In the genomic region with DNA sequence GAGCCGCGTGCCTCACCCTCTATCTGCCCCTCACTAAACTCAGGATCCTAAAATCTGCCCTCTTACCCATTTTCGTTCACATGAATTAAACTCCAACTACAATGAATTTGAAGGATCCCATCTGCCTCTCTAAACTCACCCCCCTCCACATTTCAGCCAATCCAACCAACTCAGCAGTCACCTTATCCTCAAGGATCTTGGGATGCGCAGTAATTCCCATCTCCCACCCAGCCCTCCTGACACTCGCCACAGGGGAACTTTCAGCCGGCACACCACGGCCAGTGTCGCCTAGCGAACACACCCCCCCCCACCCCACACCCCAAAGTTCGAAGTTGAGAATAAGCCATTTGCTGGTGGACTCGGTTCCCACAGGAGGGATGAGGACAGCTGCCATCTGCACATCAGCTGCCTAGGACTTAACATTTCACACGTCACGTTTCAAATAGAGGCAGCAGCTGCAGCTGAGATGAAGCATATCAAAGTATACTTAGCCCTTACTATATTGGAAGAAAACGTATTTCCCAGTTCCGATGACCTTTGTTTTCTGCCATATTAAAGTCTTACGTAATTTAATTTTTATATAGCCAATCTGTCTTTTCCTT, we compare ENCODE assay signal across 15 cellular contexts. TPM values are rescaled to one million over a fixed set of nuclear protein-coding genes. Genes with fewer than 3 reads are reported as not detected.
DNase-seq lines count a peak whose midpoint lies in the region; ATAC-seq and TF ChIP-seq lines count a peak whose summit lies in the region.
"Had no signal": no experiment of that assay in that cellular context is flagged by ENCODE, and none has a peak within 500 bp of the region (broad histone marks: within the 10 kb centered on the region; RNA-seq: fewer than 3 reads in every experiment).

No MANE protein-coding gene starts in this region.

- H3K36me3 ChIP-seq in left ventricle myocardium inferior (peaks cover 31% of the 10 kb centered on the region), lower lobe of right lung (peaks cover 17% of the 10 kb centered on the region), upper lobe of left lung (peaks cover 0 to 15% (median 0%) of the 10 kb centered on the region in 4 donors)

- 86% methylated on average over 14 to 16 of the region's 16 CpGs for WGBS in upper lobe of left lung, 2 donors

- ATAC-seq in left cardiac atrium (no peak), lower lobe of right lung (no peak), upper lobe of left lung (ENCODE audit: low FRiP score in 2 of 2) (no peak), GM18861 (IDR thresholded peaks at IDR 0.05; ENCODE audit: unreplicated experiment) (no peak), GM21360 (IDR thresholded peaks at IDR 0.05; ENCODE audit: unreplicated experiment) (no peak)

- peak overlapping the region; percentile 42 for H3K27ac ChIP-seq in left ventricle myocardium inferior (replicated peaks)
- peak overlapping the region; percentile 38 for H3K27ac ChIP-seq in RWPE1
- peak overlapping the region; percentile 18 for H3K27ac ChIP-seq in lower lobe of right lung
- H3K27ac ChIP-seq in upper lobe of left lung, result peak overlapping the region; percentile 37 to 87 (median 54)

- no peak for DNase-seq in left ventricle myocardium inferior
- DNase-seq in left cardiac atrium, result no peak
- no peak for DNase-seq in RWPE1 (ENCODE audit: low spot score)
- DNase-seq in lower lobe of right lung, result no peak
- DNase-seq in upper lobe of left lung, result no peak
- DNase-seq in stimulated activated CD4-positive, alpha-beta T cell treated with anti-CD3 and anti-CD28 coated beads, Interleukin-4, amount 100 ng/mL, for 1 hour, result no peak
- DNase-seq: activated CD4-positive, CD25-positive, alpha-beta regulatory T cell; cerebellar nuclear complex; foreskin fibroblast; NCI-H1105 treated with DMSO at 0.1 percent for 48 hours had no signal

- TF ChIP-seq POLR2A in upper lobe of left lung (IDR thresholded peaks at IDR 0.05), result no peak

- POLR2A ChIA-PET in RWPE1 (lab: Yijun Ruan, JAX; ENCODE audit: low non-redundant PET), result no interaction called here

- TF ChIP-seq EP300 in upper lobe of left lung (IDR thresholded peaks at IDR 0.05), result no peak

- H3K27me3 ChIP-seq in left ventricle myocardium inferior (ENCODE audit: low read depth) (no peaks in the 10 kb centered on the region), lower lobe of right lung (ENCODE audit: low read depth) (no peaks in the 10 kb centered on the region), upper lobe of left lung (no peaks in the 10 kb centered on the region)

- H3K4me3 ChIP-seq in left ventricle myocardium inferior (no peak overlapping the region), lower lobe of right lung (no peak overlapping the region), upper lobe of left lung (no peak overlapping the region)

- intact Hi-C loops in left ventricle myocardium inferior (cut with micrococcal nuclease), result no loop called here
- intact Hi-C loops in left cardiac atrium (cut with DNase I), result no loop called here
- intact Hi-C loops in lower lobe of right lung (cut with DNase I), result no loop called here

- H3K4me1 ChIP-seq in left ventricle myocardium inferior (peaks cover 77% of the 10 kb centered on the region), lower lobe of right lung (peaks cover 74% of the 10 kb centered on the region), upper lobe of left lung (peaks cover 65 to 81% (median 69%) of the 10 kb centered on the region in 4 donors)

- CTCF ChIA-PET in RWPE1 (lab: Yijun Ruan, JAX), result interaction anchor here (0.7 to 1.2 kb wide), 2 partner anchors 25 to 77 kb away, joined by 3 read pairs; no protein-coding TSS in a partner anchor

- H3K9me3 ChIP-seq in left ventricle myocardium inferior (replicated peaks) (no peaks in the 10 kb centered on the region), lower lobe of right lung (no peaks in the 10 kb centered on the region), upper lobe of left lung (no peaks in the 10 kb centered on the region)

- TF ChIP-seq CTCF in left ventricle myocardium inferior (IDR thresholded peaks at IDR 0.05; ENCODE audit: borderline replicate concordance), result no peak
- no peak for TF ChIP-seq CTCF in RWPE1 (conservative IDR thresholded peaks at IDR 0.05; ENCODE audit: low read depth)
- no peak for TF ChIP-seq CTCF in lower lobe of right lung (IDR thresholded peaks at IDR 0.05)
- no peak for TF ChIP-seq CTCF in upper lobe of left lung (IDR thresholded peaks at IDR 0.05)

RNA-seq across cellular contexts. Expression of a gene that starts 8.7 kb away (rescaled TPM):
- 3.4 TPM for total RNA-seq in left ventricle myocardium inferior
- 10 to 100 TPM in 1 of 2 donors, 1 to 10 TPM in 1; 4.5 to 12.5 TPM for total RNA-seq in left cardiac atrium
- total RNA-seq in lower lobe of right lung, result 59.9 TPM
- total RNA-seq in upper lobe of left lung, result 10 to 100 TPM; 25.2 to 71.4 (median 42.5) TPM

RNA-seq across cellular contexts. Expression of a gene that starts 44.5 kb away (rescaled TPM):
- total RNA-seq in left ventricle myocardium inferior (1.3 TPM), left cardiac atrium (1 to 10 TPM; 3.0 to 4.3 TPM), lower lobe of right lung (13.4 TPM), upper lobe of left lung (10 to 100 TPM in 5 of 6 donors, 1 to 10 TPM in 1; 1.5 to 50.7 (median 20.5) TPM)
- total RNA-seq: A673; activated T-helper 1 cell treated with anti-CD3 and anti-CD28 coated beads, Interleukin-12 subunit alpha, Interleukin-12 subunit beta, Interleukin-2, Interleukin-4 antibody, amounts not matched to agents 30 ng/mL and 10 ng/mL and 1 ng/mL, durations not matched to agents 14 hours and 24 hours and 36 hours; lung microvascular endothelial cell had no signal
